22 cellular contexts compared by ENCODE assay signal in the genomic region with DNA sequence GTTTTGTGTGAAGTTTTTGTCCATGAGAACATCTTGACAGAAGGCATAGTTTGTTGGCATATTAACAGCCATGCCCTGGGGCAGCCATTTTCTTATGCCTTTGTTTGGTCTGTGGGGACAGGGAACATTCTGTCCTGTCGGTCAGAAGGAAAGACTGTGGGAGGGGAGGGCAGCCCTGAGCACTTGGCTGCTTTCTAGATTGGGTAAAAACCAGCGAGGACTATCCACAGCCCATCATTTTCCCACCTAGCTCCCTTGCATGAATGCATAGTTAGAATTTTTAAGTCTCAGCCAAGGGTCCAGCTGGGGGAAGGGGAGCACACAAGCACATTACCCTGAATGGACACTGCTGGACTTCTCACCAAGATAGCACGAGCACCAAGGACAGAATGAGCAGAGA.
"Had no signal": no experiment of that assay in that cellular context is flagged by ENCODE, and none has a peak within 500 bp of the region (broad histone marks: within the 10 kb centered on the region; RNA-seq: fewer than 3 reads in every experiment).

No MANE protein-coding gene starts in this region.

- H3K4me1 Mint-ChIP-seq: activated T-helper 17 cell treated with anti-CD3 and anti-CD28 coated beads, Interleukin-2, amount 50 U/mL, for 72 hours; naive B cell; T-cell had no signal

- H3K36me3 ChIP-seq: adrenal gland, heart left ventricle, upper lobe of right lung had no signal

- DNase-seq: activated naive CD4-positive, alpha-beta T cell treated with anti-CD3 and anti-CD28 coated beads, Interleukin-2, amount 50 U/mL, for 16 hours; adrenal gland; body of pancreas; central memory CD4-positive, alpha-beta T cell; cortex of kidney; effector CD8-positive, alpha-beta T cell; heart left ventricle; left cardiac atrium; midbrain; naive B cell; SK-N-SH; small intestine; stimulated activated CD4-positive, alpha-beta T cell treated with anti-CD3 and anti-CD28 coated beads, Interleukin-4, amount 100 ng/mL, for 4 hours; stimulated activated CD8-positive, alpha-beta memory T cell treated with anti-CD3 and anti-CD28 coated beads, Interleukin-4, amount 100 ng/mL, for 48 hours; T-cell; T-helper 9 cell; testis; upper lobe of right lung had no signal

- H3K27ac Mint-ChIP-seq: activated T-helper 17 cell treated with anti-CD3 and anti-CD28 coated beads, Interleukin-2, amount 50 U/mL, for 72 hours; naive B cell; stimulated activated naive CD8-positive, alpha-beta T cell treated with anti-CD3 and anti-CD28 coated beads, Interleukin-15, Interleukin-2, amounts not matched to agents 100 ng/mL and 50 ng/mL, for 24 hours; T-cell had no signal

- H3K4me1 ChIP-seq: adrenal gland, heart left ventricle, parathyroid adenoma, testis, upper lobe of right lung had no signal

- H3K4me3 ChIP-seq: adrenal gland, body of pancreas, heart left ventricle, lung, testis, upper lobe of right lung had no signal

- H3K27me3 ChIP-seq: adrenal gland, body of pancreas, testis, upper lobe of right lung had no signal

- H3K4me3 Mint-ChIP-seq: activated T-helper 17 cell treated with anti-CD3 and anti-CD28 coated beads, Interleukin-2, amount 50 U/mL, for 72 hours; naive B cell; stimulated activated naive CD8-positive, alpha-beta T cell treated with anti-CD3 and anti-CD28 coated beads, Interleukin-15, Interleukin-2, amounts not matched to agents 100 ng/mL and 50 ng/mL, for 24 hours; T-cell had no signal

- H3K9me3 ChIP-seq: adrenal gland, body of pancreas, heart left ventricle, SK-N-SH, testis, upper lobe of right lung had no signal

- H3K36me3 Mint-ChIP-seq: naive B cell, T-cell had no signal

- H3K9me3 Mint-ChIP-seq: activated T-helper 17 cell treated with anti-CD3 and anti-CD28 coated beads, Interleukin-2, amount 50 U/mL, for 72 hours; stimulated activated naive CD8-positive, alpha-beta T cell treated with anti-CD3 and anti-CD28 coated beads, Interleukin-15, Interleukin-2, amounts not matched to agents 100 ng/mL and 50 ng/mL, for 24 hours had no signal

- H3K27ac ChIP-seq: adrenal gland, body of pancreas, parathyroid adenoma, testis, upper lobe of right lung had no signal
